In genomic region chr1:105326883-105327282, GRCh38 we compare ENCODE assay signal across 28 cellular contexts.
"Had no signal": no experiment of that assay in that cellular context is flagged by ENCODE, and none has a peak within 500 bp of the region (broad histone marks: within the 10 kb centered on the region; RNA-seq: fewer than 3 reads in every experiment).

No MANE protein-coding gene starts in this region.

- H3K4me3 Mint-ChIP-seq: dendritic cell treated with granulocyte-macrophage colony-stimulating factor and Interleukin-4, amounts not matched to agents 40 ng/mL and 50 ng/mL, for 4 days; effector memory CD8-positive, alpha-beta T cell; endodermal cell; mesothelial cell of epicardium; naive B cell had no signal

- H3K36me3 Mint-ChIP-seq: mesothelial cell of epicardium, naive B cell had no signal

- FAIRE-seq: endometrium, islet of Langerhans, keratinocyte had no signal

- DNase-seq: colonic mucosa; cortex of kidney; effector CD8-positive, alpha-beta T cell; effector memory CD8-positive, alpha-beta T cell; endodermal cell; erythroblast; esophagus squamous epithelium; foreskin fibroblast; foreskin melanocyte; gastrocnemius medialis; glutamatergic neuron; head of caudate nucleus; heart right ventricle; hippocampal formation; left cardiac atrium; left lung; left ventricle myocardium superior; lower lobe of right lung; mesenchymal stem cell; mucosa of descending colon; naive B cell had no signal

- H3K36me3 ChIP-seq: colonic mucosa, esophagus squamous epithelium, gastrocnemius medialis, heart right ventricle, left lung, lower lobe of right lung had no signal

- H3K27ac ChIP-seq: colonic mucosa, epithelial cell of prostate, esophagus squamous epithelium, gastrocnemius medialis, heart right ventricle, left lung, lower lobe of right lung had no signal

- H3K4me1 ChIP-seq: colonic mucosa, esophagus squamous epithelium, gastrocnemius medialis, heart right ventricle, left lung, lower lobe of right lung had no signal

- ATAC-seq: effector memory CD8-positive, alpha-beta T cell; esophagus mucosa; gastrocnemius medialis; heart right ventricle; left cardiac atrium; left lung; left ventricle myocardium superior; lower lobe of right lung; mucosa of descending colon had no signal

- H3K27me3 Mint-ChIP-seq: dendritic cell treated with granulocyte-macrophage colony-stimulating factor and Interleukin-4, amounts not matched to agents 40 ng/mL and 50 ng/mL, for 4 days; effector memory CD8-positive, alpha-beta T cell; naive B cell had no signal

- H3K4me1 Mint-ChIP-seq: endodermal cell, mesothelial cell of epicardium, naive B cell had no signal

- H3K9me3 Mint-ChIP-seq: endodermal cell had no signal

- H3K27me3 ChIP-seq: colonic mucosa, esophagus squamous epithelium, gastrocnemius medialis, heart right ventricle, left lung had no signal

- H3K9me3 ChIP-seq: colonic mucosa, gastrocnemius medialis, lower lobe of right lung, mucosa of descending colon had no signal

- H3K27ac Mint-ChIP-seq: dendritic cell treated with granulocyte-macrophage colony-stimulating factor and Interleukin-4, amounts not matched to agents 40 ng/mL and 50 ng/mL, for 4 days; effector memory CD8-positive, alpha-beta T cell; endodermal cell; mesothelial cell of epicardium; naive B cell had no signal

- H3K4me3 ChIP-seq: colonic mucosa, esophagus squamous epithelium, gastrocnemius medialis, heart right ventricle, left lung, lower lobe of right lung, mucosa of descending colon had no signal
